In genomic region chr5:31413030-31413812, GRCh38 we compare ENCODE assay signal across 22 cellular contexts.
DNase-seq lines count a peak whose midpoint lies in the region; ATAC-seq and TF ChIP-seq lines count a peak whose summit lies in the region.
"Had no signal": no experiment of that assay in that cellular context is flagged by ENCODE, and none has a peak within 500 bp of the region (broad histone marks: within the 10 kb centered on the region; RNA-seq: fewer than 3 reads in every experiment).

No MANE protein-coding gene starts in this region.

- TF ChIP-seq CTCF in GM13977 (IDR thresholded peaks at IDR 0.05; ENCODE audit: extremely low read depth, insufficient read depth, missing control alignments): no peak
- TF ChIP-seq CTCF in natural killer cell (IDR thresholded peaks at IDR 0.05): no peak

- no peak overlapping the region for H3K4me3 Mint-ChIP-seq in activated CD4-positive, alpha-beta T cell treated with anti-CD3 and anti-CD28 coated beads for 36 hours
- H3K4me3 Mint-ChIP-seq in natural killer cell: no peak overlapping the region
- H3K4me3 Mint-ChIP-seq: CD8-positive, alpha-beta T cell; central memory CD8-positive, alpha-beta T cell; immature natural killer cell; mesothelial cell of epicardium had no signal

- CTCF ChIA-PET in activated CD4-positive, alpha-beta T cell treated with anti-CD3 and anti-CD28 coated beads for 36 hours (lab: Charles Lee): interaction anchor here (0.6 kb wide), 1 partner anchor 41 kb away, joined by 3 read pairs; no protein-coding TSS in a partner anchor

- peak overlapping the region; percentile 65 for H3K27ac Mint-ChIP-seq in activated CD4-positive, alpha-beta T cell treated with anti-CD3 and anti-CD28 coated beads for 36 hours
- no peak overlapping the region for H3K27ac Mint-ChIP-seq in natural killer cell
- H3K27ac Mint-ChIP-seq: mesothelial cell of epicardium had no signal

- POLR2A ChIA-PET in activated CD4-positive, alpha-beta T cell treated with anti-CD3 and anti-CD28 coated beads for 36 hours (lab: Charles Lee): no interaction called here

- intact Hi-C loops in activated CD4-positive, alpha-beta T cell treated with anti-CD3 and anti-CD28 coated beads for 36 hours (cut with DNase I, micrococcal nuclease): no loop called here
- intact Hi-C loops in natural killer cell (cut with micrococcal nuclease): no loop called here

- in situ Hi-C loops in GM13977 (cut with MboI; ENCODE audit: low pct_unique_long_range_greater_than_20kb, low sequenced_read_pairs, unreplicated experiment): no loop called here

- H3K27me3 Mint-ChIP-seq in activated CD4-positive, alpha-beta T cell treated with anti-CD3 and anti-CD28 coated beads for 36 hours: no peaks in the 10 kb centered on the region
- H3K27me3 Mint-ChIP-seq in natural killer cell (ENCODE audit: low read depth in 2 of 2): no peaks in the 10 kb centered on the region
- H3K27me3 Mint-ChIP-seq: central memory CD8-positive, alpha-beta T cell had no signal

- ATAC-seq in activated CD4-positive, alpha-beta T cell treated with anti-CD3 and anti-CD28 coated beads for 36 hours: peak; percentile 60
- no peak for ATAC-seq in natural killer cell
- ATAC-seq: A549; CD8-positive, alpha-beta T cell; gastroesophageal sphincter; GM12878 had no signal

- no peaks in the 10 kb centered on the region for H3K9me3 Mint-ChIP-seq in activated CD4-positive, alpha-beta T cell treated with anti-CD3 and anti-CD28 coated beads for 36 hours (ENCODE audit: low read depth)
- H3K9me3 Mint-ChIP-seq in natural killer cell: no peaks in the 10 kb centered on the region
- H3K9me3 Mint-ChIP-seq: CD8-positive, alpha-beta T cell; central memory CD8-positive, alpha-beta T cell; immature natural killer cell; mesothelial cell of epicardium had no signal

- peaks cover 11% of the 10 kb centered on the region for H3K4me1 Mint-ChIP-seq in activated CD4-positive, alpha-beta T cell treated with anti-CD3 and anti-CD28 coated beads for 36 hours
- peaks cover 0 to 5% of the 10 kb centered on the region in 2 donors for H3K4me1 Mint-ChIP-seq in natural killer cell
- H3K4me1 Mint-ChIP-seq: central memory CD8-positive, alpha-beta T cell had no signal

- H3K36me3 Mint-ChIP-seq in activated CD4-positive, alpha-beta T cell treated with anti-CD3 and anti-CD28 coated beads for 36 hours (ENCODE audit: low read depth): peaks cover 41% of the 10 kb centered on the region
- peaks cover 24% of the 10 kb centered on the region for H3K36me3 Mint-ChIP-seq in natural killer cell

- peak; percentile 18 for DNase-seq in activated CD4-positive, alpha-beta T cell treated with anti-CD3 and anti-CD28 coated beads for 36 hours
- DNase-seq in activated CD4-positive, alpha-beta T cell treated with anti-CD3 and anti-CD28 coated beads for 4 hours: no peak
- DNase-seq in LHCN-M2 (ENCODE audit: low read depth) (peak; percentile 21), cerebellar cortex (ENCODE audit: low spot score) (peak; percentile 13), myocyte (ENCODE audit: low read depth) (peak; percentile 62), GM13977 (ENCODE audit: low spot score) (no peak), natural killer cell (no peak)
- DNase-seq in effector CD4-positive, alpha-beta T cell: no peak
- DNase-seq: activated naive CD4-positive, alpha-beta T cell treated with anti-CD3 and anti-CD28 coated beads, Interleukin-2, amount 50 U/mL, for 16 hours; CD8-positive, alpha-beta T cell; immature natural killer cell; NCI-H146; NCI-H526 treated with DMSO at 0.1 percent for 48 hours; ovary; PC-9; stimulated activated naive CD4-positive, alpha-beta T cell treated with Interleukin-2 at 50 U/mL for 16 hours; upper lobe of left lung had no signal

Comparison
In these comparisons a context has a peak if more than half of its experiments do, and no peak if none do; other contexts are left out.
1. DNase-seq: peak in activated CD4-positive, alpha-beta T cell treated with anti-CD3 and anti-CD28 coated beads for 36 hours (single experiment), LHCN-M2 (single experiment), cerebellar cortex (single experiment) and myocyte (single experiment); none in activated CD4-positive, alpha-beta T cell treated with anti-CD3 and anti-CD28 coated beads for 4 hours (0 of 2), GM13977 (single experiment), natural killer cell (single experiment) and effector CD4-positive, alpha-beta T cell (single experiment).